In the genomic region with DNA sequence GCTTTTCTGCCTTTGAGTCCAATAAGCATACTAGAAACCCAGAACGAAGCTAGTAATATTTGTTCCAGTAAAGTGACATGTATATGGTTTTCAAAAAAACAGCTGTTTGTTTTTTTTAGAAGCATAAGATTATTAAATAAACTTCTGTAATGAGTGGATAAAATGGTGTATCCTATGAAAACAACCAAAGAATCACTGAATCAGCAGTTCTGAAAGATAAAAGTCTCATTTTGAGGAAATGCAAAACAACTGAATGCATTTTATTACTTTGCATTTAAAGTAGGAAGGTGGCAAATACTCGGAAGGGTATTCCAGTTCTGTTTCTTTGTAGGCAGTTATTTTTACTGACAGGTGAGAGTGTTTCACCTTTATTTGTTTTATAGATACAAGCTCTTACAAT, we compare ENCODE assay signal across 21 cellular contexts.
DNase-seq lines count a peak whose midpoint lies in the region; ATAC-seq, FAIRE-seq and TF ChIP-seq lines count a peak whose summit lies in the region.
"Had no signal": no experiment of that assay in that cellular context is flagged by ENCODE, and none has a peak within 500 bp of the region (broad histone marks: within the 10 kb centered on the region; RNA-seq: fewer than 3 reads in every experiment).

No MANE protein-coding gene starts in this region.

- H4K91ac ChIP-seq in IMR-90 (ENCODE audit: insufficient read depth, low read depth, low read length) (no peak overlapping the region), H1 (replicated peaks; ENCODE audit: insufficient read length, low read length) (no peak overlapping the region), trophoblast cell (ENCODE audit: low read depth, low read length) (no peak overlapping the region)

- H2BK5ac ChIP-seq in IMR-90 (ENCODE audit: low read depth, low read length, poor library complexity, severe bottlenecking) = no peak overlapping the region
- no peak overlapping the region for H2BK5ac ChIP-seq in H1 (ENCODE audit: low read depth, low read length)
- no peak overlapping the region for H2BK5ac ChIP-seq in trophoblast cell (ENCODE audit: low read depth, low read length, poor library complexity)

- TF ChIP-seq POLR2A in A549 (IDR thresholded peaks at IDR 0.05; ENCODE audit: low read length) = no peak
- no peak for TF ChIP-seq POLR2A in IMR-90 (IDR thresholded peaks at IDR 0.05; ENCODE audit: low read depth, low read length)
- TF ChIP-seq POLR2A in H1 (IDR thresholded peaks at IDR 0.05; ENCODE audit: control extremely low read depth in 1 of 2, low read depth in 2 of 2, low read length in 2 of 2) = no peak

- FAIRE-seq in A549 (lab: Jason Lieb, UNC) = no peak
- no peak for FAIRE-seq in H1 (lab: Jason Lieb, UNC)
- FAIRE-seq: D721Med, GM12891, GM19239 had no signal

- H3K4me1 ChIP-seq in A549 (no peaks in the 10 kb centered on the region), IMR-90 (ENCODE audit: control insufficient read depth, insufficient read depth, low read length) (no peaks in the 10 kb centered on the region), H1 (replicated peaks in 1 of 4; ENCODE audit: control insufficient read depth in 3 of 4, insufficient read depth in 4 of 4, low read length in 3 of 4) (no peaks in the 10 kb centered on the region), trophoblast cell (ENCODE audit: control insufficient read depth in 1 of 2, insufficient read depth in 2 of 2, low read length in 2 of 2) (no peaks in the 10 kb centered on the region)
- H3K4me1 ChIP-seq: BLaER1 treated with 17β-estradiol and CSF1 and Interleukin-3, amounts not matched to agents 10 nM and 100 nM had no signal

- dilution Hi-C loops in IMR-90 (cut with HindIII; ENCODE audit: low sequenced_read_pairs, unreplicated experiment) = no loop called here

- no peak overlapping the region for H2BK120ac ChIP-seq in IMR-90 (ENCODE audit: low read depth, low read length)
- no peak overlapping the region for H2BK120ac ChIP-seq in H1 (replicated peaks; ENCODE audit: low read depth, low read length)
- no peak overlapping the region for H2BK120ac ChIP-seq in trophoblast cell (ENCODE audit: insufficient read depth, low read length, poor library complexity)

- no peak overlapping the region for H2BK15ac ChIP-seq in IMR-90 (ENCODE audit: low read depth, low read length)
- H2BK15ac ChIP-seq in H1 (ENCODE audit: low read length) = no peak overlapping the region

- H4K5ac ChIP-seq in IMR-90 (ENCODE audit: low read depth, low read length) (no peak overlapping the region), H1 (ENCODE audit: insufficient read length, low read depth, low read length) (no peak overlapping the region)

- TF ChIP-seq RAD21 in A549 (conservative IDR thresholded peaks at IDR 0.05 in 1 of 2, IDR thresholded peaks at IDR 0.05 in 1 of 2) (no peak), IMR-90 (IDR thresholded peaks at IDR 0.05; ENCODE audit: low read length) (no peak), H1 (IDR thresholded peaks at IDR 0.05 in 1 of 2, conservative IDR thresholded peaks at IDR 0.05 in 1 of 2; ENCODE audit: low read depth in 2 of 2, low read length in 2 of 2) (no peak)

- H3K27ac ChIP-seq in A549 = no peak overlapping the region
- H3K27ac ChIP-seq in IMR-90 (ENCODE audit: insufficient read depth, low read length) = no peak overlapping the region
- H3K27ac ChIP-seq in H1 (ENCODE audit: low read depth, low read length) = no peak overlapping the region
- no peak overlapping the region for H3K27ac ChIP-seq in trophoblast cell (ENCODE audit: low read depth, low read length)
- H3K27ac ChIP-seq: BLaER1 treated with 17β-estradiol and CSF1 and Interleukin-3, amounts not matched to agents 10 nM and 100 nM; C4-2B had no signal

- H3K9ac ChIP-seq in IMR-90 (ENCODE audit: low read depth, low read length) = no peak overlapping the region
- no peak overlapping the region for H3K9ac ChIP-seq in H1 (replicated peaks in 1 of 4; ENCODE audit: extremely low read depth in 1 of 4, low read depth in 3 of 4, low read length in 3 of 4)
- no peak overlapping the region for H3K9ac ChIP-seq in trophoblast cell (ENCODE audit: low read length)
- H3K9ac ChIP-seq: BLaER1 treated with 17β-estradiol and CSF1 and Interleukin-3, amounts not matched to agents 10 nM and 100 nM had no signal

- intact Hi-C loops in IMR-90 (cut with micrococcal nuclease) = no loop called here

- H3K9me3 ChIP-seq in A549 (no peaks in the 10 kb centered on the region; the same call in 2 of the 3 replicates), IMR-90 (ENCODE audit: control insufficient read depth, insufficient read depth, low read length) (no peaks in the 10 kb centered on the region), H1 (ENCODE audit: insufficient read depth in 2 of 2, low read depth in 1 of 2, low read length in 1 of 2) (no peaks in the 10 kb centered on the region), trophoblast cell (ENCODE audit: insufficient read depth, low read depth, low read length) (no peaks in the 10 kb centered on the region)
- H3K9me3 ChIP-seq: BLaER1 treated with 17β-estradiol and CSF1 and Interleukin-3, amounts not matched to agents 10 nM and 100 nM; Caco-2 had no signal

- H3K79me2 ChIP-seq in H1 (ENCODE audit: control insufficient read depth in 1 of 2, insufficient read depth in 2 of 2, low read length in 2 of 2) = no peaks in the 10 kb centered on the region
- no peaks in the 10 kb centered on the region for H3K79me2 ChIP-seq in trophoblast cell (ENCODE audit: control insufficient read depth, insufficient read depth, low read length, poor library complexity)

- no peak overlapping the region for H2AFZ ChIP-seq in IMR-90 (replicated peaks; ENCODE audit: low read length, poor library complexity)
- H2AFZ ChIP-seq in H1 (ENCODE audit: low read length) = no peak overlapping the region
- H2AFZ ChIP-seq in trophoblast cell (ENCODE audit: insufficient read depth, low read length, poor library complexity) = no peak overlapping the region

- no peaks in the 10 kb centered on the region for H3K23me2 ChIP-seq in H1 (ENCODE audit: low read depth, low read length)

- TF ChIP-seq CTCF in A549 (IDR thresholded peaks at IDR 0.05) (no peak), IMR-90 (conservative IDR thresholded peaks at IDR 0.05; ENCODE audit: low read depth, low read length) (no peak), H1 (IDR thresholded peaks at IDR 0.05; ENCODE audit: control extremely low read depth in 1 of 3, insufficient read depth in 1 of 3, low read depth in 1 of 3, low read length in 3 of 3) (no peak)

- H3K18ac ChIP-seq in IMR-90 (ENCODE audit: low read depth, low read length) = no peak overlapping the region
- H3K18ac ChIP-seq in H1 (ENCODE audit: extremely low read depth, low read length) = no peak overlapping the region
- no peak overlapping the region for H3K18ac ChIP-seq in trophoblast cell (ENCODE audit: low read length)

- in situ Hi-C loops in IMR-90 (cut with MboI; ENCODE audit: low sequenced_read_pairs) = no loop called here

- WGBS in A549 (ENCODE audit: missing lambda C conversion rate) = 4% methylated on average over 2 of the region's 2 CpGs
- WGBS in IMR-90 (ENCODE audit: extremely low coverage in 2 of 2, insufficient read length in 1 of 2), 2 experiments = no CpG with 5 or more reads among the region's 2 CpGs
- 91% methylated on average over 2 of the region's 2 CpGs; no CpG with 5 or more reads in 1 of the 2 experiments for WGBS in H1 (ENCODE audit: extremely low coverage in 1 of 2, insufficient coverage in 1 of 2, insufficient read length in 1 of 2, insufficient replicate concordance in 2 of 2, low coverage in 1 of 2, low lambda C conversion rate in 2 of 2, missing lambda C conversion rate in 1 of 2), 2 experiments
- no CpG with 5 or more reads among the region's 2 CpGs for WGBS in trophoblast cell (ENCODE audit: extremely low coverage, insufficient coverage, insufficient read length)

- H3K4me2 ChIP-seq in A549 = no peak overlapping the region
- no peak overlapping the region for H3K4me2 ChIP-seq in IMR-90 (ENCODE audit: low read depth, low read length)
- H3K4me2 ChIP-seq in H1 (ENCODE audit: insufficient read depth in 1 of 2, low read depth in 2 of 2, low read length in 2 of 2) = no peak overlapping the region
- H3K4me2 ChIP-seq in trophoblast cell (ENCODE audit: low read length) = no peak overlapping the region
- H3K4me2 ChIP-seq: BLaER1 treated with 17β-estradiol and CSF1 and Interleukin-3, amounts not matched to agents 10 nM and 100 nM had no signal

- H3K4ac ChIP-seq in IMR-90 (ENCODE audit: low read depth, low read length) = no peak overlapping the region
- H3K4ac ChIP-seq in H1 (replicated peaks; ENCODE audit: insufficient read length, low read depth, low read length) = no peak overlapping the region
- no peak overlapping the region for H3K4ac ChIP-seq in trophoblast cell (ENCODE audit: low read depth, low read length)

- CTCF ChIA-PET in A549 (lab: Yijun Ruan, JAX) (no interaction called here), IMR-90 (lab: Yijun Ruan, JAX) (no interaction called here), H1 (lab: Charles Lee; ENCODE audit: partially characterized antibody) (no interaction called here)

- H4K8ac ChIP-seq in IMR-90 (ENCODE audit: low read depth in 2 of 2, low read length in 2 of 2) (no peak overlapping the region), H1 (ENCODE audit: extremely low read depth, insufficient read depth, low read length) (no peak overlapping the region), trophoblast cell (ENCODE audit: low read depth, low read length) (no peak overlapping the region)

- H2BK20ac ChIP-seq in IMR-90 (ENCODE audit: low read depth, low read length) = no peak overlapping the region
- H2BK20ac ChIP-seq in H1 (ENCODE audit: low read length) = no peak overlapping the region

- H4K20me1 ChIP-seq in IMR-90 (ENCODE audit: insufficient read depth, low read length) (no peaks in the 10 kb centered on the region), H1 (replicated peaks in 1 of 2; ENCODE audit: control insufficient read depth in 1 of 2, insufficient read depth in 2 of 2, low read length in 2 of 2) (no peaks in the 10 kb centered on the region)
- H4K20me1 ChIP-seq: BLaER1 treated with 17β-estradiol and CSF1 and Interleukin-3, amounts not matched to agents 10 nM and 100 nM had no signal

- H3K27me3 ChIP-seq in IMR-90 (ENCODE audit: control insufficient read depth, insufficient read depth, low read length) (no peaks in the 10 kb centered on the region), H1 (replicated peaks in 1 of 4; ENCODE audit: control insufficient read depth in 3 of 4, extremely low read depth in 1 of 4, insufficient read depth in 3 of 4, low read length in 3 of 4) (no peaks in the 10 kb centered on the region), trophoblast cell (ENCODE audit: insufficient read depth, low read length) (no peaks in the 10 kb centered on the region)
- H3K27me3 ChIP-seq: BLaER1 treated with 17β-estradiol and CSF1 and Interleukin-3, amounts not matched to agents 10 nM and 100 nM had no signal

- ATAC-seq in A549 (no peak), IMR-90 (ENCODE audit: low read depth) (no peak), HG02981 (IDR thresholded peaks at IDR 0.05; ENCODE audit: unreplicated experiment) (no peak)
- ATAC-seq: CD8-positive, alpha-beta T cell had no signal

- POLR2A ChIA-PET in A549 (lab: Yijun Ruan, JAX) (no interaction called here), IMR-90 (lab: Charles Lee; ENCODE audit: unreplicated experiment) (no interaction called here), H1 (lab: Charles Lee; ENCODE audit: partially characterized antibody) (no interaction called here)

- H4K12ac ChIP-seq in trophoblast cell (ENCODE audit: low read depth, low read length) = no peak overlapping the region

- H2BK12ac ChIP-seq in H1 (ENCODE audit: low read depth, low read length) (no peak overlapping the region), trophoblast cell (ENCODE audit: low read length) (no peak overlapping the region)

- H3K23ac ChIP-seq in IMR-90 (ENCODE audit: low read depth, low read length) (no peak overlapping the region), H1 (ENCODE audit: insufficient read length) (no peak overlapping the region), trophoblast cell (ENCODE audit: low read length) (no peak overlapping the region)

- DNase-seq in A549 (ENCODE audit: low read depth in 1 of 2, low spot score in 1 of 2) (no peak), IMR-90 (no peak), NCI-H526 treated with DMSO at 0.1 percent for 48 hours (lab: John Stamatoyannopoulos, UW) (peak; percentile 13), H1 (ENCODE audit: low read depth in 1 of 2, low spot score in 2 of 2) (no peak), trophoblast cell (no peak), NCI-H1417 treated with DMSO at 0.1 percent for 48 hours (lab: John Stamatoyannopoulos, UW) (no peak)
- no peak for DNase-seq in stimulated activated CD4-positive, alpha-beta T cell treated with anti-CD3 and anti-CD28 coated beads, Interleukin-2, amount 100 ng/mL, for 48 hours
- DNase-seq: 8988T; AML-193; Caco-2; Calu3; CD4-positive, alpha-beta T cell; CD8-positive, alpha-beta T cell; DMS79 treated with DMSO at 0.1 percent for 48 hours; GF-D8 had no signal

- H3K14ac ChIP-seq in IMR-90 (replicated peaks; ENCODE audit: low read depth, low read length) (no peak overlapping the region), H1 (ENCODE audit: insufficient read length) (no peak overlapping the region), trophoblast cell (ENCODE audit: low read length) (no peak overlapping the region)

- H2AK5ac ChIP-seq in IMR-90 (ENCODE audit: low read depth, low read length) (no peak overlapping the region), H1 (ENCODE audit: low read depth, low read length) (no peak overlapping the region), trophoblast cell (ENCODE audit: low read length) (no peak overlapping the region)

- H3K56ac ChIP-seq in IMR-90 (ENCODE audit: extremely low read depth, insufficient read depth, low read length) (no peak overlapping the region), H1 (replicated peaks; ENCODE audit: insufficient read length, low read depth, low read length) (no peak overlapping the region)

- TF ChIP-seq EP300 in A549 (IDR thresholded peaks at IDR 0.05) = no peak
- no peak for TF ChIP-seq EP300 in H1 (IDR thresholded peaks at IDR 0.05; ENCODE audit: borderline replicate concordance in 1 of 2, low read depth in 2 of 2, low read length in 2 of 2)

- H3K4me3 ChIP-seq in A549 (no peak overlapping the region), IMR-90 (ENCODE audit: insufficient read depth, low read depth, low read length) (no peak overlapping the region), H1 (ENCODE audit: extremely low read depth in 1 of 4, insufficient read depth in 2 of 4, low read depth in 3 of 4, low read length in 4 of 4) (no peak overlapping the region), trophoblast cell (ENCODE audit: low read depth, low read length) (no peak overlapping the region)
- H3K4me3 ChIP-seq: BLaER1 treated with 17β-estradiol and CSF1 and Interleukin-3, amounts not matched to agents 10 nM and 100 nM had no signal

- H3K79me1 ChIP-seq in IMR-90 (ENCODE audit: low read depth in 1 of 2, low read length in 2 of 2) (no peaks in the 10 kb centered on the region), H1 (ENCODE audit: low read depth, low read length) (no peaks in the 10 kb centered on the region), trophoblast cell (ENCODE audit: low read length) (no peaks in the 10 kb centered on the region)

- H3K36me3 ChIP-seq in IMR-90 (ENCODE audit: control insufficient read depth, insufficient read depth, low read length) (no peaks in the 10 kb centered on the region), H1 (ENCODE audit: control insufficient read depth in 2 of 4, insufficient read depth in 4 of 4, low read length in 3 of 4) (no peaks in the 10 kb centered on the region), trophoblast cell (ENCODE audit: control insufficient read depth in 1 of 2, insufficient read depth in 2 of 2, low read length in 2 of 2) (no peaks in the 10 kb centered on the region)
- H3K36me3 ChIP-seq: BLaER1 treated with 17β-estradiol and CSF1 and Interleukin-3, amounts not matched to agents 10 nM and 100 nM had no signal

- H3K9me1 ChIP-seq in IMR-90 (ENCODE audit: insufficient read depth, low read length) = no peaks in the 10 kb centered on the region

- no peak overlapping the region for H2AK9ac ChIP-seq in IMR-90 (replicated peaks; ENCODE audit: low read depth, low read length, poor library complexity)

- BruUV-seq in IMR-90 (replicated peaks; lab: Mats Ljungman, UMichigan) = no TSS peak

Comparison
In these comparisons a context has a peak if more than half of its experiments do, and no peak if none do; other contexts are left out.
1. Of the 18 proteins assayed by ChIP-seq in both H1 and A549: peak only in H1: none; only in A549: none; in both: MAFK; in neither: 17.